ENCODE assay signal across 20 cellular contexts in the genomic region with DNA sequence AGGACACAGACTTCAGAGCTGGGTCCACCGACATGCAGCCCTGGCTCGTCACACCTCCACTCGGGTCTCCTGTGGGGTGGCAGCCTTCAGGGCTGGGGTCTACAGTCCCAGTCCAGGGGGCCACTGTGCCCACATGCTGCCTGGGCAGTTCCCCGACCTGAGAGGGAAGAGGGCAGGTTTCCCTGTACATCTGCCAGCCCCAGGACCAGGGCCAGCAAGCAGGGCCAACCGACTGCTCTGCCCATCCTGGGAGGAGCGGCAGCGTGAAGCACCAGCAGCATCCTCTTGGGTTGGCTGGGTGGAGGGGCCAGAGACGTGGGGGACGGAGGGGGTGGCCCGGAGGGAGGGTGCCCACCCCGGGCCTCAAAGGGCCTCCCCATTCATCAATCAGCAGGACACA.
"Had no signal": no experiment of that assay in that cellular context is flagged by ENCODE, and none has a peak within 500 bp of the region (broad histone marks: within the 10 kb centered on the region; RNA-seq: fewer than 3 reads in every experiment).

No MANE protein-coding gene starts in this region.

- H3K4me2 ChIP-seq: KMS-11, SK-N-SH had no signal

- ATAC-seq: K562 had no signal

- H3K27ac ChIP-seq: KMS-11 had no signal

- FAIRE-seq: K562, RCC 7860 had no signal

- H3K4me3 ChIP-seq: K562 had no signal

- H3K9ac ChIP-seq: KMS-11, SK-N-SH had no signal

- H3K9me3 ChIP-seq: SK-N-SH had no signal

- DNase-seq: Kasumi-1, MM.1S, NCI-H1092 treated with DMSO at 0.1 percent for 48 hours, NCI-H1436, NCI-H187, NCI-H2029, NCI-H2081 treated with DMSO at 0.1 percent for 48 hours, NCI-H2171, NCI-H226, NCI-H446, NCI-H510A, NCI-H524 treated with DMSO at 0.1 percent for 48 hours, NCI-H69, NCI-H774, RPMI8226, SHP77, SK-N-SH had no signal
